In genomic region chrX:69140837-69141236, GRCh38 we compare ENCODE assay signal across 34 cellular contexts.
"Had no signal": no experiment of that assay in that cellular context is flagged by ENCODE, and none has a peak within 500 bp of the region (broad histone marks: within the 10 kb centered on the region; RNA-seq: fewer than 3 reads in every experiment).

No MANE protein-coding gene starts in this region.

- DNase-seq: activated B cell treated with CpG ODN at 0.5 μM for 24 hours; activated CD4-positive, alpha-beta memory T cell treated with anti-CD3 and anti-CD28 coated beads for 36 hours; activated CD4-positive, alpha-beta T cell treated with anti-CD3 and anti-CD28 coated beads, Interleukin-2, amount 10 ng/mL, durations not matched to agents 24 days and 14 days; activated CD8-positive, alpha-beta memory T cell treated with anti-CD3 and anti-CD28 coated beads, Interleukin-2, amount 50 U/mL, for 48 hours; activated CD8-positive, alpha-beta T cell treated with anti-CD3 and anti-CD28 coated beads, Interleukin-2, amount 10 ng/mL, durations not matched to agents 7 days and 5 days; activated gamma-delta T cell; activated naive CD4-positive, alpha-beta T cell treated with anti-CD3 and anti-CD28 coated beads, Interleukin-2, amount 50 U/mL, for 16 hours; activated naive CD4-positive, alpha-beta T cell treated with Interleukin-2 at 50 U/mL for 16 hours; activated naive CD8-positive, alpha-beta T cell treated with anti-CD3 and anti-CD28 coated beads for 36 hours; activated naive CD8-positive, alpha-beta T cell treated with anti-CD3 and anti-CD28 coated beads, Interleukin-2, amount 50 U/mL, for 24 hours; activated T-cell treated with anti-CD3 and anti-CD28 coated beads for 4 hours; activated T-cell treated with anti-CD3 and anti-CD28 coated beads, Interleukin-2, amount 50 U/mL, for 24 hours; activated T-cell treated with anti-CD3 and anti-CD28 coated beads, Interleukin-2, amount 50 U/mL, for 72 hours; adrenal gland; amygdala; body of pancreas; central memory CD4-positive, alpha-beta T cell; cerebellar nuclear complex; dorsolateral prefrontal cortex; effector memory CD4-positive, alpha-beta T cell; erythroblast; foreskin keratinocyte; gastrocnemius medialis; glutamatergic neuron; SW 1271; T-cell; T1000; WERI-Rb-1 had no signal

- H3K27ac ChIP-seq: adrenal gland, body of pancreas, breast epithelium, cardiac muscle cell, coronary artery, dorsolateral prefrontal cortex, esophagus muscularis mucosa, foreskin keratinocyte, gastrocnemius medialis, WERI-Rb-1 had no signal

- H3K9me3 Mint-ChIP-seq: activated B cell treated with CpG ODN at 0.5 μM for 24 hours; activated CD4-positive, alpha-beta memory T cell treated with anti-CD3 and anti-CD28 coated beads for 36 hours; activated CD4-positive, alpha-beta T cell treated with anti-CD3 and anti-CD28 coated beads, Interleukin-2, amount 10 ng/mL, durations not matched to agents 24 days and 14 days; activated naive CD8-positive, alpha-beta T cell treated with anti-CD3 and anti-CD28 coated beads for 36 hours; activated naive CD8-positive, alpha-beta T cell treated with anti-CD3 and anti-CD28 coated beads, Interleukin-2, amount 50 U/mL, for 24 hours; activated T-cell treated with anti-CD3 and anti-CD28 coated beads, Interleukin-2, amount 50 U/mL, for 24 hours; activated T-cell treated with anti-CD3 and anti-CD28 coated beads, Interleukin-2, amount 50 U/mL, for 72 hours; dendritic cell treated with granulocyte-macrophage colony-stimulating factor and Interleukin-4, amounts not matched to agents 40 ng/mL and 50 ng/mL, for 4 days; T-cell; T-helper 1 cell treated with Interleukin-12 subunit alpha and Interleukin-12 subunit beta and Interleukin-4 antibody, amounts not matched to agents 30 μg/mL and 1 μg/mL, for 36 hours had no signal

- H3K27me3 ChIP-seq: body of pancreas, cardiac muscle cell, esophagus muscularis mucosa, foreskin keratinocyte, gastrocnemius medialis had no signal

- H3K4me1 Mint-ChIP-seq: activated B cell treated with CpG ODN at 0.5 μM for 24 hours; activated CD4-positive, alpha-beta T cell treated with anti-CD3 and anti-CD28 coated beads, Interleukin-2, amount 10 ng/mL, durations not matched to agents 24 days and 14 days; activated naive CD8-positive, alpha-beta T cell treated with anti-CD3 and anti-CD28 coated beads for 36 hours; activated naive CD8-positive, alpha-beta T cell treated with anti-CD3 and anti-CD28 coated beads, Interleukin-2, amount 50 U/mL, for 24 hours; T-cell had no signal

- H3K4me3 ChIP-seq: adrenal gland, body of pancreas, breast epithelium, cardiac muscle cell, coronary artery, dorsolateral prefrontal cortex, esophagus muscularis mucosa, gastrocnemius medialis had no signal

- H3K4me1 ChIP-seq: adrenal gland, body of pancreas, foreskin keratinocyte, gastrocnemius medialis had no signal

- H3K9me3 ChIP-seq: adrenal gland, body of pancreas, breast epithelium, esophagus muscularis mucosa, gastrocnemius medialis had no signal

- H3K36me3 ChIP-seq: adrenal gland, breast epithelium, cardiac muscle cell, esophagus muscularis mucosa, gastrocnemius medialis, WERI-Rb-1 had no signal

- H3K4me3 Mint-ChIP-seq: activated B cell treated with CpG ODN at 0.5 μM for 24 hours; activated CD4-positive, alpha-beta memory T cell treated with anti-CD3 and anti-CD28 coated beads for 36 hours; activated CD4-positive, alpha-beta T cell treated with anti-CD3 and anti-CD28 coated beads, Interleukin-2, amount 10 ng/mL, durations not matched to agents 24 days and 14 days; activated CD8-positive, alpha-beta T cell treated with anti-CD3 and anti-CD28 coated beads, Interleukin-2, amount 10 ng/mL, durations not matched to agents 7 days and 5 days; activated naive CD8-positive, alpha-beta T cell treated with anti-CD3 and anti-CD28 coated beads for 36 hours; activated naive CD8-positive, alpha-beta T cell treated with anti-CD3 and anti-CD28 coated beads, Interleukin-2, amount 50 U/mL, for 24 hours; activated T-cell treated with anti-CD3 and anti-CD28 coated beads, Interleukin-2, amount 50 U/mL, for 24 hours; activated T-cell treated with anti-CD3 and anti-CD28 coated beads, Interleukin-2, amount 50 U/mL, for 72 hours; dendritic cell treated with granulocyte-macrophage colony-stimulating factor and Interleukin-4, amounts not matched to agents 40 ng/mL and 50 ng/mL, for 4 days; T-cell; T-helper 1 cell treated with Interleukin-12 subunit alpha and Interleukin-12 subunit beta and Interleukin-4 antibody, amounts not matched to agents 30 μg/mL and 1 μg/mL, for 36 hours had no signal

- H3K27ac Mint-ChIP-seq: activated B cell treated with CpG ODN at 0.5 μM for 24 hours; activated CD4-positive, alpha-beta memory T cell treated with anti-CD3 and anti-CD28 coated beads for 36 hours; activated CD4-positive, alpha-beta T cell treated with anti-CD3 and anti-CD28 coated beads, Interleukin-2, amount 10 ng/mL, durations not matched to agents 24 days and 14 days; activated CD8-positive, alpha-beta T cell treated with anti-CD3 and anti-CD28 coated beads, Interleukin-2, amount 10 ng/mL, durations not matched to agents 7 days and 5 days; activated naive CD8-positive, alpha-beta T cell treated with anti-CD3 and anti-CD28 coated beads for 36 hours; activated naive CD8-positive, alpha-beta T cell treated with anti-CD3 and anti-CD28 coated beads, Interleukin-2, amount 50 U/mL, for 24 hours; activated T-cell treated with anti-CD3 and anti-CD28 coated beads, Interleukin-2, amount 50 U/mL, for 24 hours; activated T-cell treated with anti-CD3 and anti-CD28 coated beads, Interleukin-2, amount 50 U/mL, for 72 hours; dendritic cell treated with granulocyte-macrophage colony-stimulating factor and Interleukin-4, amounts not matched to agents 40 ng/mL and 50 ng/mL, for 4 days; T-cell; T-helper 1 cell treated with Interleukin-12 subunit alpha and Interleukin-12 subunit beta and Interleukin-4 antibody, amounts not matched to agents 30 μg/mL and 1 μg/mL, for 36 hours had no signal

- H3K36me3 Mint-ChIP-seq: activated CD4-positive, alpha-beta memory T cell treated with anti-CD3 and anti-CD28 coated beads for 36 hours; activated naive CD8-positive, alpha-beta T cell treated with anti-CD3 and anti-CD28 coated beads for 36 hours; T-cell had no signal
